ENCODE assay signal across 19 cellular contexts in the genomic region with DNA sequence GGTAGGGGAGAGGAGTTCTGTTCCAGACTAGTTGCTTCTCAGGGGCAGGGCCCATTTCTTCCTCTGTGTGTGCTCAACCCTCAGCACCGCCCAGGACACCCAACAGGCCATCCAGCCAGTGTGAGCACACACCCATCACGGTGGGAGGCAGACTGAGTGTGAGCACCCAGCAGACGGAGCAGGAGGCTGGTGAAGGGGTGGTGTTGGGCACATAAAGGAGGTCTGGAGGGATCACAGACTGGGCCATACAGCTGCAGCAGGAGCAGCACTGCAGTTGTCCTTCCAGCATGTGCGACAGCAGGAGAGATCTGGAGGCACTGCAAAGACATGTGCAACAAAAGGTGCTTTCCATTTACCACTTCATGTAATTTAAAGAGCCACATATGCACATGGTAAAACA.
DNase-seq lines count a peak whose midpoint lies in the region; ATAC-seq, FAIRE-seq and TF ChIP-seq lines count a peak whose summit lies in the region.
"Had no signal": no experiment of that assay in that cellular context is flagged by ENCODE, and none has a peak within 500 bp of the region (broad histone marks: within the 10 kb centered on the region; RNA-seq: fewer than 3 reads in every experiment).

No MANE protein-coding gene starts in this region.

- H3K36me3 ChIP-seq in neuronal stem cell (replicated peaks in 1 of 2; ENCODE audit: control insufficient read depth in 2 of 2, insufficient read depth in 2 of 2, low read length in 2 of 2) = no peaks in the 10 kb centered on the region
- H3K36me3 ChIP-seq in smooth muscle cell (ENCODE audit: low read depth) = no peaks in the 10 kb centered on the region

- no peak overlapping the region for H2BK5ac ChIP-seq in neuronal stem cell (ENCODE audit: low read length)

- H3K79me2 ChIP-seq in smooth muscle cell (ENCODE audit: low read depth) = no peaks in the 10 kb centered on the region

- H3K23ac ChIP-seq in neuronal stem cell (ENCODE audit: low read depth, low read length, poor library complexity) = peak overlapping the region; percentile 17

- no peak for DNase-seq in GM12892 (ENCODE audit: insufficient read length)
- no peak for DNase-seq in RWPE1 (ENCODE audit: low spot score)
- no peak for DNase-seq in neuronal stem cell (ENCODE audit: low spot score)
- DNase-seq in germinal center (ENCODE audit: low spot score) = no peak
- no peak for DNase-seq in smooth muscle cell (lab: John Stamatoyannopoulos, UW; ENCODE audit: unreplicated experiment)
- DNase-seq: CD8-positive, alpha-beta T cell; DMS 273 treated with DMSO at 0.1 percent for 48 hours; DMS53; DND-41; EL; H7; HFFc6 had no signal

- H3F3A ChIP-seq in smooth muscle cell (ENCODE audit: low read depth) = no peaks in the 10 kb centered on the region

- H4K91ac ChIP-seq in neuronal stem cell (ENCODE audit: low read depth, low read length, poor library complexity) = peak overlapping the region; percentile 61

- H3K14ac ChIP-seq in neuronal stem cell (ENCODE audit: low read length) = no peak overlapping the region

- TF ChIP-seq POLR2A in GM12892 (IDR thresholded peaks at IDR 0.05; ENCODE audit: low read depth, low read length) = no peak

- H2BK12ac ChIP-seq in neuronal stem cell (ENCODE audit: low read length) = peak overlapping the region; percentile 27

- no peak overlapping the region for H2BK15ac ChIP-seq in neuronal stem cell (ENCODE audit: low read length)

- peaks cover 0 to 6% of the 10 kb centered on the region in 2 donors for H3K4me1 ChIP-seq in neuronal stem cell (ENCODE audit: control insufficient read depth in 2 of 2, insufficient read depth in 1 of 2, low read depth in 1 of 2, low read length in 2 of 2)
- no peaks in the 10 kb centered on the region for H3K4me1 ChIP-seq in smooth muscle cell (ENCODE audit: low read depth)

- no peak overlapping the region for H3K4me2 ChIP-seq in neuronal stem cell (ENCODE audit: insufficient read depth, low read length, poor library complexity, severe bottlenecking)
- H3K4me2 ChIP-seq in smooth muscle cell = no peak overlapping the region
- H3K4me2 ChIP-seq: GM23338 had no signal

- peak overlapping the region; percentile 50 for H3K18ac ChIP-seq in neuronal stem cell (ENCODE audit: low read length)

- H3K9ac ChIP-seq in neuronal stem cell (ENCODE audit: low read depth, low read length, poor library complexity) (no peak overlapping the region), smooth muscle cell (ENCODE audit: low read depth) (no peak overlapping the region)
- H3K9ac ChIP-seq: BLaER1 treated with 17β-estradiol and CSF1 and Interleukin-3, amounts not matched to agents 10 nM and 100 nM had no signal

- peak overlapping the region; percentile 74 for H3K27ac ChIP-seq in RWPE1
- no peak overlapping the region for H3K27ac ChIP-seq in neuronal stem cell (replicated peaks; ENCODE audit: low read length)
- H3K27ac ChIP-seq in smooth muscle cell (ENCODE audit: low read depth) = no peak overlapping the region
- H3K27ac ChIP-seq: BLaER1 treated with 17β-estradiol and CSF1 and Interleukin-3, amounts not matched to agents 10 nM and 100 nM; HL-60 had no signal

- FAIRE-seq in GM12892 (lab: Jason Lieb, UNC) = peak; percentile 67
- FAIRE-seq: GM12878, GM18507 had no signal

- H3K79me1 ChIP-seq in neuronal stem cell (ENCODE audit: low read depth, low read length) = no peaks in the 10 kb centered on the region

- H4K20me1 ChIP-seq in smooth muscle cell (ENCODE audit: low read depth) = no peaks in the 10 kb centered on the region

- H3K27me3 ChIP-seq in neuronal stem cell (ENCODE audit: control insufficient read depth in 3 of 3, insufficient read depth in 3 of 3, low read depth in 1 of 3, low read length in 3 of 3) (no peaks in the 10 kb centered on the region), smooth muscle cell (ENCODE audit: low read depth) (no peaks in the 10 kb centered on the region)

- H3K4me3 ChIP-seq in neuronal stem cell (ENCODE audit: low read length in 2 of 2) (no peak overlapping the region), smooth muscle cell (no peak overlapping the region)
- H3K4me3 ChIP-seq: BLaER1 treated with 17β-estradiol and CSF1 and Interleukin-3, amounts not matched to agents 10 nM and 100 nM; GM12878; GM23338 had no signal

- POLR2A ChIA-PET in RWPE1 (lab: Yijun Ruan, JAX; ENCODE audit: low non-redundant PET) = no interaction called here

- H2AFZ ChIP-seq in neuronal stem cell (ENCODE audit: low read length) (no peak overlapping the region), smooth muscle cell (ENCODE audit: low read depth) (no peak overlapping the region)
- H2AFZ ChIP-seq: GM23338 had no signal

- H2BK120ac ChIP-seq in neuronal stem cell (ENCODE audit: low read depth, low read length) = no peak overlapping the region

- no peak for ATAC-seq in GM18498 (IDR thresholded peaks at IDR 0.05; ENCODE audit: unreplicated experiment)
- ATAC-seq: CD8-positive, alpha-beta T cell; GM12878; HCT116 had no signal

- no peak for TF ChIP-seq CTCF in RWPE1 (conservative IDR thresholded peaks at IDR 0.05; ENCODE audit: low read depth)
- no peak for TF ChIP-seq CTCF in smooth muscle cell (IDR thresholded peaks at IDR 0.05; ENCODE audit: borderline replicate concordance, insufficient read depth, poor library complexity, severe bottlenecking)

- no peaks in the 10 kb centered on the region for H3K9me3 ChIP-seq in neuronal stem cell (replicated peaks in 1 of 2; ENCODE audit: control insufficient read depth in 2 of 2, insufficient read depth in 1 of 2, low read depth in 1 of 2, low read length in 2 of 2)
- no peaks in the 10 kb centered on the region for H3K9me3 ChIP-seq in smooth muscle cell (replicated peaks; ENCODE audit: low read depth)
- H3K9me3 ChIP-seq: BLaER1 treated with 17β-estradiol and CSF1 and Interleukin-3, amounts not matched to agents 10 nM and 100 nM had no signal

- WGBS in neuronal stem cell (ENCODE audit: extremely low coverage in 2 of 2, insufficient read length in 2 of 2, insufficient replicate concordance in 1 of 2), 2 donors = no CpG with 5 or more reads among the region's 4 CpGs
- 100% methylated on average over 4 of the region's 4 CpGs for WGBS in smooth muscle cell (ENCODE audit: low lambda C conversion rate)

- H4K8ac ChIP-seq in neuronal stem cell (ENCODE audit: low read depth, low read length) = peak overlapping the region; percentile 52

- CTCF ChIA-PET in RWPE1 (lab: Yijun Ruan, JAX) = no interaction called here

- no peak overlapping the region for H3K4ac ChIP-seq in neuronal stem cell (ENCODE audit: low read length)

- no peak overlapping the region for H2AK5ac ChIP-seq in neuronal stem cell (ENCODE audit: low read depth, low read length)
